15 cellular contexts compared by ENCODE assay signal in genomic region chr12:82746668-82747067, GRCh38. TPM values are rescaled to one million over a fixed set of nuclear protein-coding genes. Genes with fewer than 3 reads are reported as not detected.
"Had no signal": no experiment of that assay in that cellular context is flagged by ENCODE, and none has a peak within 500 bp of the region (broad histone marks: within the 10 kb centered on the region; RNA-seq: fewer than 3 reads in every experiment).

No MANE protein-coding gene starts in this region.

- H3K9me3 ChIP-seq: transverse colon had no signal

- H3K27me3 ChIP-seq: foreskin keratinocyte, transverse colon had no signal

- H3K4me1 Mint-ChIP-seq: activated naive CD8-positive, alpha-beta T cell treated with anti-CD3 and anti-CD28 coated beads, Interleukin-2, amount 10 ng/mL, durations not matched to agents 7 days and 5 days; naive thymus-derived CD4-positive, alpha-beta T cell; stimulated activated memory B cell treated with anti-CD40 and anti-IgM and Interleukin-4, amounts not matched to agents 10 μg/mL and 1 μg/mL and 100 μg/mL, for 72 hours had no signal

- H3K36me3 Mint-ChIP-seq: activated naive CD8-positive, alpha-beta T cell treated with anti-CD3 and anti-CD28 coated beads, Interleukin-2, amount 10 ng/mL, durations not matched to agents 7 days and 5 days; stimulated activated memory B cell treated with anti-CD40 and anti-IgM and Interleukin-4, amounts not matched to agents 10 μg/mL and 1 μg/mL and 100 μg/mL, for 72 hours had no signal

- H3K4me3 Mint-ChIP-seq: activated naive CD8-positive, alpha-beta T cell treated with anti-CD3 and anti-CD28 coated beads, Interleukin-2, amount 10 ng/mL, durations not matched to agents 7 days and 5 days; brain; naive thymus-derived CD4-positive, alpha-beta T cell; stimulated activated memory B cell treated with anti-CD40 and anti-IgM and Interleukin-4, amounts not matched to agents 10 μg/mL and 1 μg/mL and 100 μg/mL, for 72 hours had no signal

- DNase-seq: activated CD4-positive, alpha-beta T cell treated with anti-CD3 and anti-CD28 coated beads, Interleukin-2, amount 50 U/mL, for 1 hour; activated CD8-positive, alpha-beta memory T cell treated with anti-CD3 and anti-CD28 coated beads for 24 hours; activated naive CD4-positive, alpha-beta T cell; activated naive CD8-positive, alpha-beta T cell treated with anti-CD3 and anti-CD28 coated beads, Interleukin-2, amount 10 ng/mL, durations not matched to agents 7 days and 5 days; central memory CD4-positive, alpha-beta T cell; effector CD8-positive, alpha-beta T cell; foreskin keratinocyte; left cardiac atrium; naive thymus-derived CD4-positive, alpha-beta T cell; stimulated activated CD4-positive, alpha-beta T cell treated with anti-CD3 and anti-CD28 coated beads, Interleukin-12 subunit alpha, Interleukin-12 subunit beta, amount 100 ng/mL, for 4 hours; transverse colon had no signal

- H3K4me3 ChIP-seq: coronary artery, transverse colon had no signal

- H3K9me3 Mint-ChIP-seq: activated naive CD8-positive, alpha-beta T cell treated with anti-CD3 and anti-CD28 coated beads, Interleukin-2, amount 10 ng/mL, durations not matched to agents 7 days and 5 days; naive thymus-derived CD4-positive, alpha-beta T cell; stimulated activated memory B cell treated with anti-CD40 and anti-IgM and Interleukin-4, amounts not matched to agents 10 μg/mL and 1 μg/mL and 100 μg/mL, for 72 hours had no signal

- H3K27me3 Mint-ChIP-seq: activated naive CD8-positive, alpha-beta T cell treated with anti-CD3 and anti-CD28 coated beads, Interleukin-2, amount 10 ng/mL, durations not matched to agents 7 days and 5 days; naive thymus-derived CD4-positive, alpha-beta T cell; stimulated activated memory B cell treated with anti-CD40 and anti-IgM and Interleukin-4, amounts not matched to agents 10 μg/mL and 1 μg/mL and 100 μg/mL, for 72 hours had no signal

- H3K36me3 ChIP-seq: transverse colon had no signal

- ATAC-seq: activated CD4-positive, CD25-positive, alpha-beta regulatory T cell treated with anti-CD3 and anti-CD28 coated beads, Interleukin-2, amount 50 U/mL, for 24 hours; foreskin keratinocyte; left cardiac atrium; naive thymus-derived CD4-positive, alpha-beta T cell; stimulated activated memory B cell treated with anti-CD40 and anti-IgM and Interleukin-4, amounts not matched to agents 10 μg/mL and 1 μg/mL and 100 μg/mL, for 72 hours had no signal

- H3K4me1 ChIP-seq: foreskin keratinocyte had no signal

- H3K27ac ChIP-seq: coronary artery, foreskin keratinocyte, transverse colon had no signal

- H3K27ac Mint-ChIP-seq: activated naive CD8-positive, alpha-beta T cell treated with anti-CD3 and anti-CD28 coated beads, Interleukin-2, amount 10 ng/mL, durations not matched to agents 7 days and 5 days; naive thymus-derived CD4-positive, alpha-beta T cell; stimulated activated memory B cell treated with anti-CD40 and anti-IgM and Interleukin-4, amounts not matched to agents 10 μg/mL and 1 μg/mL and 100 μg/mL, for 72 hours had no signal

RNA-seq across cellular contexts. Expression of gene TMTC2, which starts 60.0 kb away (rescaled TPM):
- polyA plus RNA-seq: naive thymus-derived CD4-positive, alpha-beta T cell had no signal
